ENCODE assay signal across 7 cellular contexts in genomic region chr3:172711457-172711800, GRCh38. TPM values are rescaled to one million over a fixed set of nuclear protein-coding genes. Genes with fewer than 3 reads are reported as not detected.
DNase-seq lines count a peak whose midpoint lies in the region; ATAC-seq lines count a peak whose summit lies in the region.

No MANE protein-coding gene starts in this region.

- H3K27ac Mint-ChIP-seq in activated CD8-positive, alpha-beta T cell treated with anti-CD3 and anti-CD28 coated beads, Interleukin-2, amount 10 ng/mL, durations not matched to agents 7 days and 5 days = no peak overlapping the region

- H3K27ac ChIP-seq in stomach smooth muscle (ENCODE audit: low read length) = peak overlapping the region; percentile 85

- peaks cover 18% of the 10 kb centered on the region for H3K4me1 Mint-ChIP-seq in activated CD8-positive, alpha-beta T cell treated with anti-CD3 and anti-CD28 coated beads, Interleukin-2, amount 10 ng/mL, durations not matched to agents 7 days and 5 days (ENCODE audit: low read depth)

- no peaks in the 10 kb centered on the region for H3K9me3 Mint-ChIP-seq in activated CD8-positive, alpha-beta T cell treated with anti-CD3 and anti-CD28 coated beads, Interleukin-2, amount 10 ng/mL, durations not matched to agents 7 days and 5 days (ENCODE audit: insufficient read depth)

- H3K27me3 ChIP-seq in stomach smooth muscle (ENCODE audit: control insufficient read depth in 1 of 2, insufficient read depth in 2 of 2, low read length in 2 of 2) = no peaks in the 10 kb centered on the region

- H3K4me3 ChIP-seq in iPS-11a (ENCODE audit: low read depth, low read length) (peak overlapping the region; percentile 91), stomach smooth muscle (ENCODE audit: low read length in 2 of 2) (peak overlapping the region; percentile 90 to 95)

- peaks cover 3% of the 10 kb centered on the region for H3K27me3 Mint-ChIP-seq in activated CD8-positive, alpha-beta T cell treated with anti-CD3 and anti-CD28 coated beads, Interleukin-2, amount 10 ng/mL, durations not matched to agents 7 days and 5 days (ENCODE audit: low read depth)

- ATAC-seq in GM18519 (IDR thresholded peaks at IDR 0.05; ENCODE audit: low FRiP score, unreplicated experiment) = peak; percentile 2
- no peak for ATAC-seq in activated CD8-positive, alpha-beta T cell treated with anti-CD3 and anti-CD28 coated beads, Interleukin-2, amount 10 ng/mL, durations not matched to agents 7 days and 5 days

- peak; percentile 88 for DNase-seq in HT-29 (ENCODE audit: low spot score)
- DNase-seq in activated CD8-positive, alpha-beta T cell treated with anti-CD3 and anti-CD28 coated beads, Interleukin-2, amount 10 ng/mL, durations not matched to agents 7 days and 5 days = no peak
- no peak for DNase-seq in NCI-H1105 (lab: John Stamatoyannopoulos, UW)
- no peak for DNase-seq in cerebellar nuclear complex (lab: John Stamatoyannopoulos, UW)

- CTCF ChIA-PET in activated CD8-positive, alpha-beta T cell treated with anti-CD3 and anti-CD28 coated beads, Interleukin-2, amount 10 ng/mL, durations not matched to agents 7 days and 5 days (lab: Charles Lee) = interaction anchor here (0.9 to 3.7 kb wide), 9 partner anchors 8 to 370 kb away, joined by 3 to 38 read pairs (median 5); partner anchors contain the start of gene ECT2

- POLR2A ChIA-PET in activated CD8-positive, alpha-beta T cell treated with anti-CD3 and anti-CD28 coated beads, Interleukin-2, amount 10 ng/mL, durations not matched to agents 7 days and 5 days (lab: Charles Lee) = interaction anchor here (1.2 to 1.9 kb wide), 2 partner anchors 16 to 39 kb away, joined by 3 to 7 read pairs; partner anchors contain the start of gene ECT2

- H3K4me1 ChIP-seq in stomach smooth muscle (ENCODE audit: control insufficient read depth, insufficient read depth, low read length) = peaks cover 8% of the 10 kb centered on the region

- no peaks in the 10 kb centered on the region for H3K36me3 ChIP-seq in stomach smooth muscle (ENCODE audit: control insufficient read depth in 2 of 2, insufficient read depth in 2 of 2, low read length in 2 of 2)

- peak overlapping the region; percentile 92 for H3K4me3 Mint-ChIP-seq in activated CD8-positive, alpha-beta T cell treated with anti-CD3 and anti-CD28 coated beads, Interleukin-2, amount 10 ng/mL, durations not matched to agents 7 days and 5 days

- no peaks in the 10 kb centered on the region for H3K36me3 Mint-ChIP-seq in activated CD8-positive, alpha-beta T cell treated with anti-CD3 and anti-CD28 coated beads, Interleukin-2, amount 10 ng/mL, durations not matched to agents 7 days and 5 days (ENCODE audit: low read depth)

- no peaks in the 10 kb centered on the region for H3K9me3 ChIP-seq in stomach smooth muscle (ENCODE audit: control insufficient read depth in 2 of 2, low read length in 2 of 2)

- peak overlapping the region; percentile 70 to 86 for H3K9ac ChIP-seq in stomach smooth muscle (ENCODE audit: low read length in 2 of 2)

RNA-seq across cellular contexts. Expression of gene NCEH1, which starts 0.6 kb away (rescaled TPM):
- total RNA-seq in HT-29 (2014; rRNA removed; shearing (Covaris generic)) = 11.5 and 11.9 TPM in 2 replicates
- total RNA-seq in activated CD8-positive, alpha-beta T cell treated with anti-CD3 and anti-CD28 coated beads, Interleukin-2, amount 10 ng/mL, durations not matched to agents 7 days and 5 days = 1 to 10 TPM; 8.0 to 8.2 TPM

RNA-seq across cellular contexts. Expression of gene ECT2, which starts 39.1 kb away (rescaled TPM):
- 56.7 and 74.5 TPM in 2 replicates for total RNA-seq in HT-29 (2014; rRNA removed; shearing (Covaris generic))
- total RNA-seq in activated CD8-positive, alpha-beta T cell treated with anti-CD3 and anti-CD28 coated beads, Interleukin-2, amount 10 ng/mL, durations not matched to agents 7 days and 5 days = 10 to 100 TPM; 57.2 to 70.1 TPM
